Comparison of ENCODE assay signal across 9 cellular contexts in the genomic region with DNA sequence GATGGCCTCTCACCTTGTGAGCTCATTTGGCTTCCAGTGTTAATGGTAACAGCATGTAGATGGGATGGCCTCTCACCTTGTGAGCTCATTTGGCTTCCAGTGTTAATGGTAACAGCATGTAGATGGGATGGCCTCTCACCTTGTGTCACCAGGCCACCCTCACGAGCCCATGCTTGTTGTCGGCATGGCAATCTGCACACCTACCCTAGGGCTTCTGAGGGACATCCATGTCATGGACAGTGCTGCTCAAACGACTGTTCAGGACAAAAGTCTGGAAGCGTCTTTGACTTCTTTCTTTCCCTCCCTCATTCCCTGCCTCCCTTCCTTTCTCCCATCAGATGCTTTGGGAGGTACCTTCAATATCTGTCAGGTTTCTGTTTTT. TPM values are rescaled to one million over a fixed set of nuclear protein-coding genes. Genes with fewer than 3 reads are reported as not detected.
A peak's percentile ranks its signal among the peaks of the same experiment; 100 is the strongest.
DNase-seq lines count a peak whose midpoint lies in the region; ATAC-seq, FAIRE-seq and TF ChIP-seq lines count a peak whose summit lies in the region.
"Not testable (repeated sequence)": the region's sequence is repeated elsewhere in the genome, so short reads cannot be mapped to it uniquely, and the experiment has no call there.
"Had no signal": no experiment of that assay in that cellular context is flagged by ENCODE, and none has a peak within 500 bp of the region (broad histone marks: within the 10 kb centered on the region; RNA-seq: fewer than 3 reads in every experiment).

No MANE protein-coding gene starts in this region.

- H3K4me3 Mint-ChIP-seq in CD4-positive, alpha-beta T cell; nephron progenitor cell: not testable (repeated sequence)

- not testable (repeated sequence) for H3K27me3 ChIP-seq in CD4-positive, alpha-beta T cell (ENCODE audit: control insufficient read depth, insufficient read depth, low read length); HL-60 (ENCODE audit: insufficient read depth, poor library complexity, severe bottlenecking)

- H3K9me3 ChIP-seq in CD4-positive, alpha-beta T cell (ENCODE audit: control insufficient read depth, low read length); kidney (ENCODE audit: control insufficient read depth in 1 of 2, low read length in 2 of 2): not testable (repeated sequence)

- ATAC-seq in CD4-positive, alpha-beta T cell (ENCODE audit: poor library complexity) = not testable (repeated sequence)

- DNase-seq in CD4-positive, alpha-beta T cell; HL-60 (ENCODE audit: low read depth in 1 of 2, low spot score in 1 of 2); nephron progenitor cell: not testable (repeated sequence)
- peak; percentile 51 for DNase-seq in activated CD8-positive, alpha-beta memory T cell treated with anti-CD3 and anti-CD28 coated beads for 24 hours
- DNase-seq in kidney = peak; percentile 7

- H3K4me1 ChIP-seq in kidney (ENCODE audit: control insufficient read depth in 1 of 2, insufficient read depth in 1 of 2, low read depth in 1 of 2, low read length in 2 of 2) = not testable (repeated sequence)

- not testable (repeated sequence) for H3K27me3 Mint-ChIP-seq in CD4-positive, alpha-beta T cell; nephron progenitor cell (ENCODE audit: low read depth, poor library complexity)

- H3K9me3 Mint-ChIP-seq in CD4-positive, alpha-beta T cell = not testable (repeated sequence)
- H3K9me3 Mint-ChIP-seq in nephron progenitor cell = peaks cover 12% of the 10 kb centered on the region

- POLR2A ChIA-PET in CD4-positive, alpha-beta T cell (lab: Charles Lee) = not testable (repeated sequence)

- intact Hi-C loops in CD4-positive, alpha-beta T cell (cut with DNase I, micrococcal nuclease); kidney (cut with DNase I): not testable (repeated sequence)

- H3K36me3 ChIP-seq in kidney (ENCODE audit: control insufficient read depth in 1 of 2, insufficient read depth in 2 of 2, low read length in 2 of 2) = not testable (repeated sequence)

- peaks cover 76% of the 10 kb centered on the region for H3K4me1 Mint-ChIP-seq in CD4-positive, alpha-beta T cell (ENCODE audit: low read depth)
- peaks cover 26% of the 10 kb centered on the region for H3K4me1 Mint-ChIP-seq in nephron progenitor cell

- peak overlapping the region; percentile 5 for H3K27ac Mint-ChIP-seq in CD4-positive, alpha-beta T cell
- peak overlapping the region; percentile 4 for H3K27ac Mint-ChIP-seq in nephron progenitor cell

- H3K4me3 ChIP-seq in HL-60 (replicated peaks; ENCODE audit: insufficient read depth, low read length); kidney (ENCODE audit: low read length in 2 of 2): not testable (repeated sequence)

- H3K36me3 Mint-ChIP-seq in CD4-positive, alpha-beta T cell (ENCODE audit: low read depth) = peaks cover 20% of the 10 kb centered on the region
- H3K36me3 Mint-ChIP-seq in nephron progenitor cell (ENCODE audit: low read depth) = peaks cover 30% of the 10 kb centered on the region

- CTCF ChIA-PET in CD4-positive, alpha-beta T cell (lab: Charles Lee) = not testable (repeated sequence)

- TF ChIP-seq CTCF in CD4-positive, alpha-beta T cell (IDR thresholded peaks at IDR 0.05); HL-60 (IDR thresholded peaks at IDR 0.05; ENCODE audit: insufficient read depth, low read length); kidney (IDR thresholded peaks at IDR 0.05; ENCODE audit: borderline replicate concordance, extremely low read depth, insufficient read depth); nephron progenitor cell (IDR thresholded peaks at IDR 0.05): not testable (repeated sequence)

- not testable (repeated sequence) for FAIRE-seq in kidney (lab: Jason Lieb, UNC)

- H3K27ac ChIP-seq in CD4-positive, alpha-beta T cell (ENCODE audit: low read depth, low read length); kidney (ENCODE audit: low read depth in 2 of 2, low read length in 2 of 2): not testable (repeated sequence)
- H3K27ac ChIP-seq in HL-60 (replicated peaks) = peak overlapping the region; percentile 26
- H3K27ac ChIP-seq in angular gyrus (ENCODE audit: low read depth, low read length) = peak overlapping the region; percentile 64
- peak overlapping the region; percentile 33 for H3K27ac ChIP-seq in cingulate gyrus (ENCODE audit: low read depth, low read length)
- H3K27ac ChIP-seq in temporal lobe (ENCODE audit: low read depth, low read length) = peak overlapping the region; percentile 83

- H3K9ac ChIP-seq in kidney (ENCODE audit: low read length in 2 of 2) = not testable (repeated sequence)

RNA-seq across cellular contexts. Expression of gene RNF144A, which starts 18.4 kb away (rescaled TPM):
- 10 to 100 TPM; 39.0 to 40.1 TPM for total RNA-seq in CD4-positive, alpha-beta T cell
- total RNA-seq in kidney (12.3 TPM), temporal lobe (36.9 TPM)
- 4.2 TPM for polyA plus RNA-seq in kidney (ENCODE audit: insufficient read depth, low read depth, low replicate concordance)

RNA-seq across cellular contexts. Expression of gene RSAD2, which starts 58.1 kb away (rescaled TPM):
- total RNA-seq in CD4-positive, alpha-beta T cell = 1 to 10 TPM; 3.9 to 4.6 TPM
- total RNA-seq in kidney = 4.5 TPM
- polyA plus RNA-seq in kidney (ENCODE audit: insufficient read depth, low read depth, low replicate concordance) = 4.3 TPM
- 2.0 TPM for total RNA-seq in temporal lobe
- total RNA-seq: G401 had no signal
